ENCODE assay signal across 15 cellular contexts in genomic region chr6:113758725-113759576, GRCh38.
DNase-seq lines count a peak whose midpoint lies in the region; ATAC-seq and TF ChIP-seq lines count a peak whose summit lies in the region.
"Had no signal": no experiment of that assay in that cellular context is flagged by ENCODE, and none has a peak within 500 bp of the region (broad histone marks: within the 10 kb centered on the region; RNA-seq: fewer than 3 reads in every experiment).

No MANE protein-coding gene starts in this region.

- ATAC-seq in GM21717 (IDR thresholded peaks at IDR 0.05; ENCODE audit: unreplicated experiment), result peak; percentile 54
- peak; percentile 37 for ATAC-seq in left lobe of liver

- peaks cover 0 to 3% of the 10 kb centered on the region in 2 experiments; a peak in 1 of 4 replicates for H3K4me1 ChIP-seq in SK-N-SH (ENCODE audit: control insufficient read depth in 1 of 2, insufficient read depth in 2 of 2, low read depth in 1 of 2, low read length in 1 of 2)
- peaks cover 0 to 3% of the 10 kb centered on the region in 2 donors for H3K4me1 ChIP-seq in thyroid gland
- H3K4me1 ChIP-seq: prostate gland had no signal

- H3K79me2 ChIP-seq in SK-N-SH (ENCODE audit: insufficient read depth), result no peaks in the 10 kb centered on the region

- TF ChIP-seq POLR2A in thyroid gland (IDR thresholded peaks at IDR 0.05), result no peak

- H4K20me1 ChIP-seq in SK-N-SH (ENCODE audit: insufficient read depth), result no peaks in the 10 kb centered on the region

- WGBS in SK-N-SH (ENCODE audit: low lambda C conversion rate), result 67% methylated on average over 2 of the region's 2 CpGs
- WGBS in thyroid gland, 2 donors, result 77 to 78% methylated on average over 2 of the region's 2 CpGs

- H3K27ac ChIP-seq in SK-N-SH (ENCODE audit: low read depth in 2 of 2, low read length in 1 of 2) (no peak overlapping the region), thyroid gland (no peak overlapping the region)
- H3K27ac ChIP-seq: prostate gland had no signal

- no peaks in the 10 kb centered on the region for H3K9me2 ChIP-seq in SK-N-SH

- CTCF ChIA-PET in SK-N-SH (lab: Yijun Ruan, JAX), result no interaction called here
- CTCF ChIA-PET in activated CD4-positive, alpha-beta memory T cell treated with anti-CD3 and anti-CD28 coated beads, Interleukin-2, amount 10 ng/mL, durations not matched to agents 7 days and 5 days (lab: Charles Lee), result no interaction called here

- no peak for TF ChIP-seq CTCF in SK-N-SH (IDR thresholded peaks at IDR 0.05)
- TF ChIP-seq CTCF in thyroid gland (IDR thresholded peaks at IDR 0.05), result no peak

- H3F3A ChIP-seq in SK-N-SH (replicated peaks; ENCODE audit: insufficient read depth), result no peaks in the 10 kb centered on the region

- no peaks in the 10 kb centered on the region for H3K9me3 Mint-ChIP-seq in activated CD4-positive, alpha-beta memory T cell treated with anti-CD3 and anti-CD28 coated beads, Interleukin-2, amount 10 ng/mL, durations not matched to agents 7 days and 5 days
- H3K9me3 Mint-ChIP-seq: activated CD4-positive, alpha-beta T cell treated with anti-CD3 and anti-CD28 coated beads, Interleukin-2, amount 10 ng/mL, durations not matched to agents 7 days and 5 days had no signal

- no peaks in the 10 kb centered on the region for H3K9me3 ChIP-seq in SK-N-SH
- no peaks in the 10 kb centered on the region for H3K9me3 ChIP-seq in thyroid gland
- H3K9me3 ChIP-seq: prostate gland had no signal

- H3K4me3 ChIP-seq in SK-N-SH (ENCODE audit: low read depth in 2 of 2, low read length in 1 of 2), result no peak overlapping the region
- no peak overlapping the region for H3K4me3 ChIP-seq in thyroid gland (replicated peaks in 1 of 3)
- H3K4me3 ChIP-seq: prostate gland had no signal

- DNase-seq in CMK (ENCODE audit: low read depth) (peak; percentile 8), SK-N-SH (no peak), left lobe of liver (ENCODE audit: low spot score) (no peak), thyroid gland (no peak)
- DNase-seq in activated CD4-positive, alpha-beta memory T cell treated with anti-CD3 and anti-CD28 coated beads, Interleukin-2, amount 10 ng/mL, durations not matched to agents 7 days and 5 days, result no peak
- DNase-seq in effector CD8-positive, alpha-beta T cell (lab: John Stamatoyannopoulos, UW), result no peak
- DNase-seq in activated CD4-positive, alpha-beta T cell treated with anti-CD3 and anti-CD28 coated beads, Interleukin-2, amount 50 U/mL, for 48 hours, result no peak
- DNase-seq: activated CD4-positive, alpha-beta T cell treated with anti-CD3 and anti-CD28 coated beads, Interleukin-2, amount 10 ng/mL, durations not matched to agents 7 days and 5 days; activated gamma-delta T cell treated with Interleukin-2 at 50 U/mL for 16 hours; cerebellar nuclear complex; DMS79; H7; NCI-H446 treated with DMSO at 0.1 percent for 48 hours had no signal

- H3K27me3 ChIP-seq in SK-N-SH (ENCODE audit: insufficient read depth), result no peaks in the 10 kb centered on the region
- no peaks in the 10 kb centered on the region for H3K27me3 ChIP-seq in thyroid gland

- no peak for TF ChIP-seq EP300 in SK-N-SH (IDR thresholded peaks at IDR 0.05; ENCODE audit: borderline replicate concordance in 1 of 2, low read depth in 1 of 2, low read length in 1 of 2)

- no peak overlapping the region for H3K9ac ChIP-seq in SK-N-SH

- peak overlapping the region; percentile 65; the same call in 1 of the 2 replicates for H2AFZ ChIP-seq in SK-N-SH (ENCODE audit: low read depth)

- no peak overlapping the region for H3K27ac Mint-ChIP-seq in activated CD4-positive, alpha-beta memory T cell treated with anti-CD3 and anti-CD28 coated beads, Interleukin-2, amount 10 ng/mL, durations not matched to agents 7 days and 5 days
- H3K27ac Mint-ChIP-seq: activated CD4-positive, alpha-beta T cell treated with anti-CD3 and anti-CD28 coated beads, Interleukin-2, amount 10 ng/mL, durations not matched to agents 7 days and 5 days had no signal

- POLR2A ChIA-PET in SK-N-SH (lab: Yijun Ruan, JAX), result no interaction called here
- POLR2A ChIA-PET in activated CD4-positive, alpha-beta memory T cell treated with anti-CD3 and anti-CD28 coated beads, Interleukin-2, amount 10 ng/mL, durations not matched to agents 7 days and 5 days (lab: Charles Lee), result no interaction called here

- no peaks in the 10 kb centered on the region for H3K36me3 ChIP-seq in SK-N-SH (replicated peaks in 1 of 2; ENCODE audit: control insufficient read depth in 1 of 2, insufficient read depth in 2 of 2, low read length in 1 of 2)
- H3K36me3 ChIP-seq in thyroid gland, result no peaks in the 10 kb centered on the region
- H3K36me3 ChIP-seq: prostate gland had no signal

- peaks cover 3% of the 10 kb centered on the region for H3K27me3 Mint-ChIP-seq in activated CD4-positive, alpha-beta memory T cell treated with anti-CD3 and anti-CD28 coated beads, Interleukin-2, amount 10 ng/mL, durations not matched to agents 7 days and 5 days

- intact Hi-C loops in thyroid gland (cut with DNase I), result no loop called here

- no peak for TF ChIP-seq RAD21 in SK-N-SH (IDR thresholded peaks at IDR 0.05; ENCODE audit: low read length)

- no peak overlapping the region for H3K4me3 Mint-ChIP-seq in activated CD4-positive, alpha-beta memory T cell treated with anti-CD3 and anti-CD28 coated beads, Interleukin-2, amount 10 ng/mL, durations not matched to agents 7 days and 5 days
- H3K4me3 Mint-ChIP-seq: activated CD4-positive, alpha-beta T cell treated with anti-CD3 and anti-CD28 coated beads, Interleukin-2, amount 10 ng/mL, durations not matched to agents 7 days and 5 days had no signal

- H3K36me3 Mint-ChIP-seq in activated CD4-positive, alpha-beta memory T cell treated with anti-CD3 and anti-CD28 coated beads, Interleukin-2, amount 10 ng/mL, durations not matched to agents 7 days and 5 days (ENCODE audit: low read depth), result no peaks in the 10 kb centered on the region

- H3K4me2 ChIP-seq in SK-N-SH, result no peak overlapping the region

- peaks cover 2% of the 10 kb centered on the region for H3K4me1 Mint-ChIP-seq in activated CD4-positive, alpha-beta memory T cell treated with anti-CD3 and anti-CD28 coated beads, Interleukin-2, amount 10 ng/mL, durations not matched to agents 7 days and 5 days
- H3K4me1 Mint-ChIP-seq: activated CD4-positive, alpha-beta T cell treated with anti-CD3 and anti-CD28 coated beads, Interleukin-2, amount 10 ng/mL, durations not matched to agents 7 days and 5 days had no signal

TF ChIP-seq in SK-N-SH, 30 proteins besides CTCF, POLR2A, EP300 and RAD21:
- TF ChIP-seq USF1 (IDR thresholded peaks at IDR 0.05; ENCODE audit: borderline replicate concordance, low read depth), result no peak
- no peak for TF ChIP-seq GABPA (IDR thresholded peaks at IDR 0.05; ENCODE audit: low read depth)
- TF ChIP-seq NFIC (IDR thresholded peaks at IDR 0.05; ENCODE audit: borderline replicate concordance), result no peak
- TF ChIP-seq CHD2 (IDR thresholded peaks at IDR 0.05; ENCODE audit: low read length, partially characterized antibody), result no peak
- TF ChIP-seq JUND (IDR thresholded peaks at IDR 0.05), result no peak
- TF ChIP-seq GATA2 (CRISPR knock-in tag; IDR thresholded peaks at IDR 0.05), result no peak
- TF ChIP-seq REST (IDR thresholded peaks at IDR 0.05; ENCODE audit: low read depth, low read length), result no peak
- TF ChIP-seq POLR2AphosphoS5 (IDR thresholded peaks at IDR 0.05; ENCODE audit: low read depth, low read length), result no peak
